32 cellular contexts compared by ENCODE assay signal in genomic region chr15:81483496-81483895, GRCh38.
"Had no signal": no experiment of that assay in that cellular context is flagged by ENCODE, and none has a peak within 500 bp of the region (broad histone marks: within the 10 kb centered on the region; RNA-seq: fewer than 3 reads in every experiment).

No MANE protein-coding gene starts in this region.

- H3K4me3 ChIP-seq: MG63 had no signal

- H3K9me3 ChIP-seq: MG63 had no signal

- H3K27ac ChIP-seq: KMS-11 had no signal

- DNase-seq: Karpas-422, Kasumi-1, MG63, MM.1S, MV-4-11, NCI-H1048, NCI-H1092, NCI-H1092 treated with DMSO at 0.1 percent for 48 hours, NCI-H1105, NCI-H1105 treated with DMSO at 0.1 percent for 48 hours, NCI-H1417, NCI-H1417 treated with DMSO at 0.1 percent for 48 hours, NCI-H1436, NCI-H1436 treated with DMSO at 0.1 percent for 48 hours, NCI-H146, NCI-H1694, NCI-H1694 treated with DMSO at 0.1 percent for 48 hours, NCI-H187, NCI-H187 treated with DMSO at 0.1 percent for 48 hours, NCI-H1930, NCI-H2029, NCI-H2029 treated with DMSO at 0.1 percent for 48 hours, NCI-H2081, NCI-H2081 treated with DMSO at 0.1 percent for 48 hours, NCI-H2107, NCI-H2171, NCI-H2171 treated with DMSO at 0.1 percent for 48 hours, NCI-H2227 treated with DMSO at 0.1 percent for 48 hours, NCI-H226, NCI-H345, NCI-H510A had no signal

- H3K27me3 ChIP-seq: MG63 had no signal

- H3K36me3 ChIP-seq: MG63 had no signal
